ENCODE assay signal across 21 cellular contexts in genomic region chr10:106401967-106402366, GRCh38.
DNase-seq lines count a peak whose midpoint lies in the region; ATAC-seq, FAIRE-seq and TF ChIP-seq lines count a peak whose summit lies in the region.
"Had no signal": no experiment of that assay in that cellular context is flagged by ENCODE, and none has a peak within 500 bp of the region (broad histone marks: within the 10 kb centered on the region; RNA-seq: fewer than 3 reads in every experiment).

No MANE protein-coding gene starts in this region.

- no TSS peak for BruUV-seq in PC-3 (replicated peaks; lab: Mats Ljungman, UMichigan)

- H3K9me2 ChIP-seq in PC-3 (replicated peaks; ENCODE audit: low read length) = no peaks in the 10 kb centered on the region

- TF ChIP-seq CTCF in PC-3 (conservative IDR thresholded peaks at IDR 0.05; ENCODE audit: low read depth, low read length) (no peak), foreskin keratinocyte (conservative IDR thresholded peaks at IDR 0.05) (no peak)

- H2BK15ac ChIP-seq in mesendoderm (replicated peaks; ENCODE audit: low read depth) = no peak overlapping the region

- DNase-seq in PC-3 = no peak
- no peak for DNase-seq in foreskin keratinocyte
- no peak for DNase-seq in mesendoderm
- no peak for DNase-seq in posterior cingulate gyrus
- DNase-seq: AML-193; Caco-2; Calu3; CD4-positive, alpha-beta T cell; CD8-positive, alpha-beta T cell; DMS79 treated with DMSO at 0.1 percent for 48 hours; GF-D8 had no signal

- H3K79me2 ChIP-seq in PC-3 (ENCODE audit: low read length) (no peaks in the 10 kb centered on the region), mesendoderm (ENCODE audit: control insufficient read depth, insufficient read depth, low read length) (no peaks in the 10 kb centered on the region)

- no peak overlapping the region for H2AK5ac ChIP-seq in mesendoderm (ENCODE audit: low read length)

- ATAC-seq in PC-3 = no peak
- no peak for ATAC-seq in foreskin keratinocyte
- ATAC-seq in HG02623 (IDR thresholded peaks at IDR 0.05; ENCODE audit: unreplicated experiment) = no peak
- no peak for ATAC-seq in GM21423 (IDR thresholded peaks at IDR 0.05; ENCODE audit: unreplicated experiment)
- ATAC-seq: CD8-positive, alpha-beta T cell had no signal

- H4K8ac ChIP-seq in mesendoderm (ENCODE audit: low read depth, low read length) = no peak overlapping the region

- peak; percentile 59 for FAIRE-seq in A204.1 (lab: Jason Lieb, UNC)
- FAIRE-seq: D721Med, G401.6, GM12891, GM19239 had no signal

- H3F3A ChIP-seq in PC-3 (ENCODE audit: low read length, unreplicated experiment) = no peaks in the 10 kb centered on the region

- intact Hi-C loops in PC-3 (cut with micrococcal nuclease) = loop anchor here (1.0 kb wide), 1 partner anchor 156 kb away; no protein-coding TSS in a partner anchor
- intact Hi-C loops in posterior cingulate gyrus (cut with DNase I) = loop anchor here (2.0 kb wide), 1 partner anchor 169 kb away; no protein-coding TSS in a partner anchor

- no peak overlapping the region for H2BK5ac ChIP-seq in mesendoderm (ENCODE audit: low read length)

- no peak overlapping the region for H2AFZ ChIP-seq in PC-3 (ENCODE audit: low read length)

- H3K4ac ChIP-seq in mesendoderm (ENCODE audit: low read depth, low read length) = no peak overlapping the region

- H3K27ac ChIP-seq in PC-3 (ENCODE audit: low read length) = peak overlapping the region; percentile 85
- peak overlapping the region; percentile 21 for H3K27ac ChIP-seq in foreskin keratinocyte
- H3K27ac ChIP-seq in mesendoderm (ENCODE audit: low read depth, low read length) = no peak overlapping the region
- H3K27ac ChIP-seq: 22Rv1; BLaER1 treated with 17β-estradiol and CSF1 and Interleukin-3, amounts not matched to agents 10 nM and 100 nM; C4-2B had no signal

- no peak overlapping the region for H3K4me3 ChIP-seq in PC-3 (ENCODE audit: low read length)
- no peak overlapping the region for H3K4me3 ChIP-seq in mesendoderm (ENCODE audit: low read length)
- H3K4me3 ChIP-seq: BLaER1 treated with 17β-estradiol and CSF1 and Interleukin-3, amounts not matched to agents 10 nM and 100 nM had no signal

- H3K27me3 ChIP-seq in PC-3 (ENCODE audit: low read length) (no peaks in the 10 kb centered on the region), foreskin keratinocyte (no peaks in the 10 kb centered on the region), mesendoderm (ENCODE audit: insufficient read depth, low read length, poor library complexity) (no peaks in the 10 kb centered on the region)
- H3K27me3 ChIP-seq: BLaER1 treated with 17β-estradiol and CSF1 and Interleukin-3, amounts not matched to agents 10 nM and 100 nM had no signal

- H3K36me3 ChIP-seq in PC-3 (ENCODE audit: low read depth, low read length) (no peaks in the 10 kb centered on the region), mesendoderm (ENCODE audit: control insufficient read depth, insufficient read depth, low read length) (no peaks in the 10 kb centered on the region)
- H3K36me3 ChIP-seq: BLaER1 treated with 17β-estradiol and CSF1 and Interleukin-3, amounts not matched to agents 10 nM and 100 nM had no signal

- no peaks in the 10 kb centered on the region for H4K20me1 ChIP-seq in PC-3 (ENCODE audit: low read length)
- H4K20me1 ChIP-seq: BLaER1 treated with 17β-estradiol and CSF1 and Interleukin-3, amounts not matched to agents 10 nM and 100 nM had no signal

- H3K9ac ChIP-seq in PC-3 (ENCODE audit: low read length) = peak overlapping the region; percentile 67
- no peak overlapping the region for H3K9ac ChIP-seq in mesendoderm (ENCODE audit: low read length)
- H3K9ac ChIP-seq: BLaER1 treated with 17β-estradiol and CSF1 and Interleukin-3, amounts not matched to agents 10 nM and 100 nM had no signal

- H3K4me1 ChIP-seq in PC-3 (ENCODE audit: insufficient read depth, low read length) = peaks cover 32% of the 10 kb centered on the region
- H3K4me1 ChIP-seq in foreskin keratinocyte = peaks cover 4% of the 10 kb centered on the region
- H3K4me1 ChIP-seq in mesendoderm (ENCODE audit: control insufficient read depth, low read depth, low read length) = peaks cover 10% of the 10 kb centered on the region
- H3K4me1 ChIP-seq: BLaER1 treated with 17β-estradiol and CSF1 and Interleukin-3, amounts not matched to agents 10 nM and 100 nM; Caco-2 had no signal

- no peak overlapping the region for H2BK120ac ChIP-seq in mesendoderm (ENCODE audit: low read depth, low read length)

- no peak overlapping the region for H3K18ac ChIP-seq in mesendoderm (ENCODE audit: low read length)

- no peaks in the 10 kb centered on the region for H3K9me3 ChIP-seq in PC-3 (ENCODE audit: low read length)
- H3K9me3 ChIP-seq: BLaER1 treated with 17β-estradiol and CSF1 and Interleukin-3, amounts not matched to agents 10 nM and 100 nM; Caco-2 had no signal

- no peak overlapping the region for H4K5ac ChIP-seq in mesendoderm (ENCODE audit: low read length)

- CTCF ChIA-PET in PC-3 (lab: Charles Lee) = no interaction called here

- no peaks in the 10 kb centered on the region for H3K79me1 ChIP-seq in mesendoderm (ENCODE audit: low read length)

- POLR2A ChIA-PET in PC-3 (lab: Charles Lee; ENCODE audit: unreplicated experiment) = no interaction called here

- peak overlapping the region; percentile 37 for H3K56ac ChIP-seq in mesendoderm (ENCODE audit: low read length)

- H3K23ac ChIP-seq in mesendoderm (ENCODE audit: low read length) = no peak overlapping the region

- H3K4me2 ChIP-seq in PC-3 (ENCODE audit: low read length) (no peak overlapping the region), mesendoderm (ENCODE audit: low read length) (no peak overlapping the region)
- H3K4me2 ChIP-seq: BLaER1 treated with 17β-estradiol and CSF1 and Interleukin-3, amounts not matched to agents 10 nM and 100 nM had no signal
